6 cellular contexts compared by ENCODE assay signal in the genomic region with DNA sequence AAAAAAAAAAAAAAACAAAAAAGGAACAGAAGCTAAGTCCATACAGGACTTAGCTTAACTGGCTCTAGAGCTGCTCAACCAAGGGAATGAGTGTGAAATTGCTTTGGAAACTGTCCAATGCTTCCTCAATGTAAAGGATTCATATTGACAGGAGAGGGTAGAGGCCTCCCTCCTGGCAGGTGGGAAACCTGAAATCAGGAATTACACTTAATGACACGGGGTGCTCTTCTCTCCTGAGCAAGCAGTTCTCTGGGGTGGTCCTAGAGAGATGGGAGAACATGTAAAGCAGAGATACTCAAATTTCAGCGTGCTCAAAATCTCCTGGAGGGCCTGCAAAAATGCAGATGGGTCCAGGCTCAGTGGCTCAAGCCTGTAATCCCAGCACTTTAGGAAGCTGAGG.
"Had no signal": no experiment of that assay in that cellular context is flagged by ENCODE, and none has a peak within 500 bp of the region (broad histone marks: within the 10 kb centered on the region; RNA-seq: fewer than 3 reads in every experiment).

No MANE protein-coding gene starts in this region.

- DNase-seq: GM23248, GOT3, H7, HCEC 1CT, IMR-90 had no signal

- ATAC-seq: K562 had no signal

- H3K27ac ChIP-seq: GM23248 had no signal

- H3K9ac ChIP-seq: GM23248 had no signal

- H3K4me3 ChIP-seq: GM23248, K562 had no signal
